Comparison of ENCODE assay signal across 24 cellular contexts in the genomic region with DNA sequence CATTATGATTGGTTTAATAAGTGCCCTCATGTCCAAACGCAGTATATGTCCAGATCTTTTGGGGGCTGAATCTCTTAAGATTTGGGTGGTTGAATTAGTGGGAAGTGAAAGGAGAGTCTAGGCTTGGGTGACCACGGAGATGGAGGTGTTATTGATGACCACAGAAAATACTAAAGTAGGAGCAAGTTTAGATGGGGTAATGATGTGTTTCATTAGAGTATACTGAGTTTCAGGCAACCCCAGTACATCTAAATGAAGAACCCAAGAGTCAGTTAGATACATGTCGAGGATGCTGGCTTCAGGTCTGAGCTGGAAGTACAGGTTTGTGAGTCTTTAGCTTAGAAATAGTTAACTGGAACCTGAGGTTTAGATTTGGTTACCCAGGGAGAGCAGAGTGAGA.
DNase-seq lines count a peak whose midpoint lies in the region; ATAC-seq lines count a peak whose summit lies in the region.
"Had no signal": no experiment of that assay in that cellular context is flagged by ENCODE, and none has a peak within 500 bp of the region (broad histone marks: within the 10 kb centered on the region; RNA-seq: fewer than 3 reads in every experiment).

No MANE protein-coding gene starts in this region.

- H3K27me3 Mint-ChIP-seq in stimulated activated naive B cell treated with anti-CD40 and anti-IgM and Interleukin-4, amounts not matched to agents 10 μg/mL and 1 μg/mL and 100 μg/mL, for 72 hours = no peaks in the 10 kb centered on the region
- H3K27me3 Mint-ChIP-seq: activated naive CD4-positive, alpha-beta T cell treated with anti-CD3 and anti-CD28 coated beads, Interleukin-2, amount 10 ng/mL, durations not matched to agents 7 days and 5 days; CD4-positive, alpha-beta T cell; naive B cell; stimulated activated memory B cell treated with anti-CD40 and anti-IgM and Interleukin-4, amounts not matched to agents 10 μg/mL and 1 μg/mL and 100 μg/mL, for 72 hours had no signal

- H3K4me1 Mint-ChIP-seq in stimulated activated naive B cell treated with anti-CD40 and anti-IgM and Interleukin-4, amounts not matched to agents 10 μg/mL and 1 μg/mL and 100 μg/mL, for 72 hours = peaks cover 8 to 16% of the 10 kb centered on the region in 2 donors

- ATAC-seq in GM18909 (IDR thresholded peaks at IDR 0.05; ENCODE audit: poor library complexity, unreplicated experiment) (peak; percentile 33), HG02798 (IDR thresholded peaks at IDR 0.05; ENCODE audit: poor library complexity, unreplicated experiment) (peak; percentile 55), HG03442 (IDR thresholded peaks at IDR 0.05; ENCODE audit: unreplicated experiment) (peak; percentile 52)
- peak; percentile 31 to 60 for ATAC-seq in stimulated activated naive B cell treated with anti-CD40 and anti-IgM and Interleukin-4, amounts not matched to agents 10 μg/mL and 1 μg/mL and 100 μg/mL, for 72 hours (replicated peaks)
- ATAC-seq: Right ventricle myocardium inferior; stimulated activated memory B cell treated with anti-CD40 and anti-IgM and Interleukin-4, amounts not matched to agents 10 μg/mL and 1 μg/mL and 100 μg/mL, for 72 hours had no signal

- H3K4me3 Mint-ChIP-seq in stimulated activated naive B cell treated with anti-CD40 and anti-IgM and Interleukin-4, amounts not matched to agents 10 μg/mL and 1 μg/mL and 100 μg/mL, for 72 hours = no peak overlapping the region
- H3K4me3 Mint-ChIP-seq: activated naive CD4-positive, alpha-beta T cell treated with anti-CD3 and anti-CD28 coated beads, Interleukin-2, amount 10 ng/mL, durations not matched to agents 7 days and 5 days; CD4-positive, alpha-beta T cell; endodermal cell; stimulated activated memory B cell treated with anti-CD40 and anti-IgM and Interleukin-4, amounts not matched to agents 10 μg/mL and 1 μg/mL and 100 μg/mL, for 72 hours had no signal

- H3K9me3 Mint-ChIP-seq in stimulated activated naive B cell treated with anti-CD40 and anti-IgM and Interleukin-4, amounts not matched to agents 10 μg/mL and 1 μg/mL and 100 μg/mL, for 72 hours = no peaks in the 10 kb centered on the region
- H3K9me3 Mint-ChIP-seq: activated naive CD4-positive, alpha-beta T cell treated with anti-CD3 and anti-CD28 coated beads, Interleukin-2, amount 10 ng/mL, durations not matched to agents 7 days and 5 days; CD4-positive, alpha-beta T cell; stimulated activated memory B cell treated with anti-CD40 and anti-IgM and Interleukin-4, amounts not matched to agents 10 μg/mL and 1 μg/mL and 100 μg/mL, for 72 hours had no signal

- no peak for DNase-seq in stimulated activated naive B cell treated with anti-CD40 and anti-IgM and Interleukin-4, amounts not matched to agents 10 μg/mL and 1 μg/mL and 100 μg/mL, for 72 hours
- DNase-seq in D341Med (ENCODE audit: low spot score) (no peak), iPS-NIHi7 (ENCODE audit: extremely low spot score) (no peak)
- DNase-seq in activated effector memory CD4-positive, alpha-beta T cell treated with anti-CD3 and anti-CD28 coated beads, Interleukin-2, amount 50 U/mL, for 16 hours = no peak
- DNase-seq: activated CD4-positive, CD25-positive, alpha-beta regulatory T cell treated with anti-CD3 and anti-CD28 coated beads, Interleukin-2, amount 50 U/mL, for 72 hours; activated CD8-positive, alpha-beta memory T cell treated with anti-CD3 and anti-CD28 coated beads for 24 hours; activated naive CD4-positive, alpha-beta T cell treated with anti-CD3 and anti-CD28 coated beads, Interleukin-2, amount 10 ng/mL, durations not matched to agents 7 days and 5 days; activated T-cell treated with anti-CD3 and anti-CD28 coated beads, Interleukin-2, amount 50 U/mL, for 48 hours; amygdala; CD4-positive, alpha-beta T cell; DMS 273 treated with DMSO at 0.1 percent for 48 hours; endodermal cell; HCEC 1CT; mesendoderm; naive B cell; NCI-H1694 treated with DMSO at 0.1 percent for 48 hours; NCI-H774; nucleus accumbens; stimulated activated CD4-positive, alpha-beta T cell treated with anti-CD3 and anti-CD28 coated beads, Interleukin-2, amount 100 ng/mL, for 24 hours had no signal

- no peak overlapping the region for H3K27ac Mint-ChIP-seq in stimulated activated naive B cell treated with anti-CD40 and anti-IgM and Interleukin-4, amounts not matched to agents 10 μg/mL and 1 μg/mL and 100 μg/mL, for 72 hours
- H3K27ac Mint-ChIP-seq: activated naive CD4-positive, alpha-beta T cell treated with anti-CD3 and anti-CD28 coated beads, Interleukin-2, amount 10 ng/mL, durations not matched to agents 7 days and 5 days; CD4-positive, alpha-beta T cell; endodermal cell; naive B cell; stimulated activated memory B cell treated with anti-CD40 and anti-IgM and Interleukin-4, amounts not matched to agents 10 μg/mL and 1 μg/mL and 100 μg/mL, for 72 hours had no signal

- peaks cover 16 to 28% of the 10 kb centered on the region in 2 donors for H3K36me3 Mint-ChIP-seq in stimulated activated naive B cell treated with anti-CD40 and anti-IgM and Interleukin-4, amounts not matched to agents 10 μg/mL and 1 μg/mL and 100 μg/mL, for 72 hours
- H3K36me3 Mint-ChIP-seq: naive B cell had no signal
